8 cellular contexts compared by ENCODE assay signal in the genomic region with DNA sequence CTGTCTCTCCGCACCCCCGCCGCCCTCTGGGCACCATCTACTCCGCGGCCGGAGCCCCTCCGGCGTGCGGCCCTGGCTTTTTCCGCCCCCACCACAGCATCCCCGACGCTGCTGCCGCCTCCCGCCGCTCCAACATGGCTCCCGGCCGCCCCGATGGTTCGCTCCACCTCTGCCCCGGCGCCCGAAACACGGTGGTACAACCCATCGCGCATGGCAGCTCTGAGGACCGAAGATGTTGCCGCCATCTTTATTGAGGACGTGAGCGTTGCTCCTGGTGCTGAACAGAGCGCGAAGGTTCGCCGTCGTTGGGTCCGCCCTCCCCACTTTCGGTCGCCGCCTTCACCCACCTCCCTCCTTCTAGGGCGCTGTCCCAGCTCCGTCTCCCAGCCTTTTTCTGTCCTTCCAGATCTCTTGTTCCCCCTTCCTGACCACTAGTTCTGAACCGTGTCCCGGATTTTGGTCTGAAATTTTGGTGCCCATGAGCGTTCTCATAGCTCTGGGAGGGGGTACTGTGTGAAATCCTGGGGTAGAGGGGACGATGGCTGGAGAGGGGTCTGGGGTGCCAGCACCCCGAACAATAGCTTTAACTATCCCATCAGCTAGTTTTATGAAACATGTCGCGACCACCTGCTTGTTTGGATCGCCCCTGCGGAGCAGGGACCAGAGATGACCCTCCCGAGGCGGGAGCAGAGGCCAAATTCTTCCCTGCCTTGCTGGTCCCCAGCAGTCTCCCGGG. TPM values are rescaled to one million over a fixed set of nuclear protein-coding genes. Genes with fewer than 3 reads are reported as not detected.
DNase-seq lines count a peak whose midpoint lies in the region; ATAC-seq and TF ChIP-seq lines count a peak whose summit lies in the region.

A gene with protein sequence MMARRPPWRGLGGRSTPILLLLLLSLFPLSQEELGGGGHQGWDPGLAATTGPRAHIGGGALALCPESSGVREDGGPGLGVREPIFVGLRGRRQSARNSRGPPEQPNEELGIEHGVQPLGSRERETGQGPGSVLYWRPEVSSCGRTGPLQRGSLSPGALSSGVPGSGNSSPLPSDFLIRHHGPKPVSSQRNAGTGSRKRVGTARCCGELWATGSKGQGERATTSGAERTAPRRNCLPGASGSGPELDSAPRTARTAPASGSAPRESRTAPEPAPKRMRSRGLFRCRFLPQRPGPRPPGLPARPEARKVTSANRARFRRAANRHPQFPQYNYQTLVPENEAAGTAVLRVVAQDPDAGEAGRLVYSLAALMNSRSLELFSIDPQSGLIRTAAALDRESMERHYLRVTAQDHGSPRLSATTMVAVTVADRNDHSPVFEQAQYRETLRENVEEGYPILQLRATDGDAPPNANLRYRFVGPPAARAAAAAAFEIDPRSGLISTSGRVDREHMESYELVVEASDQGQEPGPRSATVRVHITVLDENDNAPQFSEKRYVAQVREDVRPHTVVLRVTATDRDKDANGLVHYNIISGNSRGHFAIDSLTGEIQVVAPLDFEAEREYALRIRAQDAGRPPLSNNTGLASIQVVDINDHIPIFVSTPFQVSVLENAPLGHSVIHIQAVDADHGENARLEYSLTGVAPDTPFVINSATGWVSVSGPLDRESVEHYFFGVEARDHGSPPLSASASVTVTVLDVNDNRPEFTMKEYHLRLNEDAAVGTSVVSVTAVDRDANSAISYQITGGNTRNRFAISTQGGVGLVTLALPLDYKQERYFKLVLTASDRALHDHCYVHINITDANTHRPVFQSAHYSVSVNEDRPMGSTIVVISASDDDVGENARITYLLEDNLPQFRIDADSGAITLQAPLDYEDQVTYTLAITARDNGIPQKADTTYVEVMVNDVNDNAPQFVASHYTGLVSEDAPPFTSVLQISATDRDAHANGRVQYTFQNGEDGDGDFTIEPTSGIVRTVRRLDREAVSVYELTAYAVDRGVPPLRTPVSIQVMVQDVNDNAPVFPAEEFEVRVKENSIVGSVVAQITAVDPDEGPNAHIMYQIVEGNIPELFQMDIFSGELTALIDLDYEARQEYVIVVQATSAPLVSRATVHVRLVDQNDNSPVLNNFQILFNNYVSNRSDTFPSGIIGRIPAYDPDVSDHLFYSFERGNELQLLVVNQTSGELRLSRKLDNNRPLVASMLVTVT (N-terminal part only) (minus strand): TSS at position 134 of the 736 bp plus-strand sequence. CDS start 252 bp downstream, outside the sequence.

- H3K4me2 ChIP-seq in parathyroid adenoma (ENCODE audit: low read length) = peak within 1 kb of the TSS; percentile 97

- no peak for TF ChIP-seq CTCF in parathyroid adenoma (IDR thresholded peaks at IDR 0.05)

- peak within 1 kb of the TSS; percentile 91 for H3K27ac ChIP-seq in parathyroid adenoma

- peak within 1 kb of the TSS; percentile 57 for H3K9ac ChIP-seq in parathyroid adenoma

- H3K27me3 ChIP-seq in parathyroid adenoma (ENCODE audit: control insufficient read depth, insufficient read depth, low read length) = no peaks in the 10 kb centered on the region

- ATAC-seq in left ventricle myocardium superior (peak; percentile 36), HG03565 (IDR thresholded peaks at IDR 0.05; ENCODE audit: unreplicated experiment) (no peak), GM21367 (IDR thresholded peaks at IDR 0.05; ENCODE audit: unreplicated experiment) (no peak)

- no peaks in the 10 kb centered on the region for H3K36me3 ChIP-seq in parathyroid adenoma (ENCODE audit: control insufficient read depth, insufficient read depth, low read length)

- peak within 1 kb of the TSS; percentile 65 for H2AFZ ChIP-seq in parathyroid adenoma

- H3K79me2 ChIP-seq in parathyroid adenoma = peaks cover 2% of the 10 kb centered on the region

- H3K9me3 ChIP-seq in parathyroid adenoma (ENCODE audit: control insufficient read depth, low read length) = no peaks in the 10 kb centered on the region

- intact Hi-C loops in left ventricle myocardium superior (cut with micrococcal nuclease) = no loop called here

- DNase-seq in DMS114 treated with DMSO at 0.1 percent for 48 hours (lab: John Stamatoyannopoulos, UW; ENCODE audit: unreplicated experiment) = peak; percentile 72
- peak; percentile 93 for DNase-seq in LHCN-M2 (ENCODE audit: low read depth)
- DNase-seq in SIG-M5 treated with dmso at 0.1 percent for 504 hours (lab: John Stamatoyannopoulos, UW; ENCODE audit: unreplicated experiment) = peak; percentile 80
- DNase-seq in amygdala (lab: John Stamatoyannopoulos, UW) = peak in 54 of 56 donors; percentile 19 to 87 (median 69)
- peak; percentile 56 for DNase-seq in left ventricle myocardium superior

- peak within 1 kb of the TSS; percentile 72 for H3K4me3 ChIP-seq in parathyroid adenoma (ENCODE audit: low read depth, low read length)

- H3K4me1 ChIP-seq in parathyroid adenoma = peaks cover 2% of the 10 kb centered on the region

RNA-seq across cellular contexts. Expression of the gene that starts here (rescaled TPM):
- total RNA-seq in LHCN-M2 (2014; rRNA removed) = 4.3 and 4.5 TPM in 2 replicates
- polyA plus RNA-seq in LHCN-M2 (2012) = 2.6 TPM
- 0.35 TPM for total RNA-seq in left ventricle myocardium superior

Comparison
In these comparisons a context has a peak if more than half of its experiments do, and no peak if none do; other contexts are left out.
1. Peak in DNase-seq and ATAC-seq in left ventricle myocardium superior; RNA of the gene not detected or under 1 TPM.